Comparison of ENCODE assay signal across 14 cellular contexts in the genomic region with DNA sequence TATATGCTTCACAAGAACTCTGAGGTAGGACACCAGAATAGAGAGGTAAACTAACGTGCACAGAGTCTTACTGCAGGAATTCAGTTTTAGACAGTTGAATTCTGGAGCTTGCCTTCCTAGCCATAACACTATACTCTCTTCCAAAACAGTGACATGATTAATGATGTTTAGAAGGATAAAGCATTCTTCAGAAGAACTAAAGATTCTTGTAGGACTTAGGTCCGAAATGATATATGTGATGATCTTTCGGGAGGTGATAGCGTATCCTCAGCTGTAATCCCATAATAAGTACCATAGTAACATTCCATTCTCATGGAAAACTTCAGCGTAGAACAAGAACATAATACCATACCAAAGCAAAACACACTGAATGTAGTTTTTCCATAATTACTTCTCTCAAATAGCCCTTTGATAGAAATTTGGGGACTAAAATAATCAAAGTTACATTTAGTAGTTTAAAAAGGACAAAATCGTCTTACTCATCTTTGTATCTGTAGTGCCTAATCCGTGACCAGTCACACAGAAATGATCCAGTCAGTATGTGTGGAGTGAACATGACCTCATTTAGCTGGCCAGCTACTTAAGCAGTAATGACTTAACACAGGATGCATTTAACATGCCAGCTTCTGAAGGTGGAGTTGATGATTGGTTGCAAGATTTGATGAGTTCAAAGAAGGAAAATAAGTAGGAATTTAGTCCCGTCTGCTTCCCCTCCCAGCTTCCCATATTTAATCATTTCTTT. TPM values are rescaled to one million over a fixed set of nuclear protein-coding genes. Genes with fewer than 3 reads are reported as not detected.
DNase-seq lines count a peak whose midpoint lies in the region; ATAC-seq and TF ChIP-seq lines count a peak whose summit lies in the region.
"Had no signal": no experiment of that assay in that cellular context is flagged by ENCODE, and none has a peak within 500 bp of the region (broad histone marks: within the 10 kb centered on the region; RNA-seq: fewer than 3 reads in every experiment).

No MANE protein-coding gene starts in this region.

- CTCF ChIA-PET in HEK293T (lab: Yijun Ruan, JAX) = interaction anchor here (0.5 to 0.6 kb wide), 2 partner anchors 890 to 1249 kb away, joined by 3 read pairs; no protein-coding TSS in a partner anchor

- TF ChIP-seq CTCF in AG10803 (conservative IDR thresholded peaks at IDR 0.05; ENCODE audit: low read length) (no peak), choroid plexus epithelial cell (conservative IDR thresholded peaks at IDR 0.05; ENCODE audit: low read depth, low read length) (no peak), Peyer's patch (IDR thresholded peaks at IDR 0.05) (no peak)

- H3K27me3 ChIP-seq in Peyer's patch = no peaks in the 10 kb centered on the region
- H3K27me3 ChIP-seq: BLaER1, esophagus squamous epithelium had no signal

- no peaks in the 10 kb centered on the region for H3K9me3 ChIP-seq in Peyer's patch
- H3K9me3 ChIP-seq: BLaER1, esophagus squamous epithelium had no signal

- no peak overlapping the region for H3K27ac ChIP-seq in Peyer's patch
- H3K27ac ChIP-seq: BLaER1, esophagus squamous epithelium, parathyroid adenoma had no signal

- TF ChIP-seq POLR2A in Peyer's patch (IDR thresholded peaks at IDR 0.05) = no peak

- no peak for ATAC-seq in GM19467 (IDR thresholded peaks at IDR 0.05; ENCODE audit: unreplicated experiment)

- DNase-seq in AG10803 (ENCODE audit: low read depth) (peak; percentile 53), HEK293T (ENCODE audit: extremely low spot score) (no peak), choroid plexus epithelial cell (ENCODE audit: low read depth) (peak; percentile 30), kidney tubule cell (ENCODE audit: low spot score) (peak; percentile 56), HuH-7.5 (ENCODE audit: low spot score) (no peak), Peyer's patch (no peak), NCI-H146 treated with DMSO at 0.1 percent for 48 hours (lab: John Stamatoyannopoulos, UW; ENCODE audit: unreplicated experiment) (no peak)
- DNase-seq: activated CD8-positive, alpha-beta memory T cell treated with anti-CD3 and anti-CD28 coated beads, Interleukin-2, amount 50 U/mL, for 48 hours; activated naive CD4-positive, alpha-beta T cell treated with anti-CD3 and anti-CD28 coated beads, Interleukin-2, amount 50 U/mL, for 16 hours; esophagus squamous epithelium; NCI-H2107 had no signal

- POLR2A ChIA-PET in HEK293T (lab: Yijun Ruan, JAX) = no interaction called here

- H3K4me1 ChIP-seq in Peyer's patch = no peaks in the 10 kb centered on the region
- H3K4me1 ChIP-seq: BLaER1, esophagus squamous epithelium, parathyroid adenoma had no signal

- no peaks in the 10 kb centered on the region for H3K36me3 ChIP-seq in Peyer's patch

- no peak overlapping the region for H3K4me3 ChIP-seq in AG10803 (ENCODE audit: low read length)
- H3K4me3 ChIP-seq in choroid plexus epithelial cell (ENCODE audit: low read depth, low read length) = no peak overlapping the region
- no peak overlapping the region for H3K4me3 ChIP-seq in Peyer's patch
- H3K4me3 ChIP-seq: BLaER1, esophagus squamous epithelium had no signal

TF ChIP-seq in HEK293T, 16 proteins besides CTCF, POLR2A, EP300 and RAD21:
- TF ChIP-seq FOXA1 (IDR thresholded peaks at IDR 0.05) (no peak), CTBP1 (IDR thresholded peaks at IDR 0.05; ENCODE audit: borderline replicate concordance) (no peak), TARDBP (IDR thresholded peaks at IDR 0.05) (no peak), ELF4 (IDR thresholded peaks at IDR 0.05) (no peak), NFRKB (IDR thresholded peaks at IDR 0.05) (no peak), FOXM1 (IDR thresholded peaks at IDR 0.05; ENCODE audit: borderline replicate concordance) (no peak), BHLHE40 (IDR thresholded peaks at IDR 0.05; ENCODE audit: borderline replicate concordance) (no peak)
- TF ChIP-seq, protein P1, sequence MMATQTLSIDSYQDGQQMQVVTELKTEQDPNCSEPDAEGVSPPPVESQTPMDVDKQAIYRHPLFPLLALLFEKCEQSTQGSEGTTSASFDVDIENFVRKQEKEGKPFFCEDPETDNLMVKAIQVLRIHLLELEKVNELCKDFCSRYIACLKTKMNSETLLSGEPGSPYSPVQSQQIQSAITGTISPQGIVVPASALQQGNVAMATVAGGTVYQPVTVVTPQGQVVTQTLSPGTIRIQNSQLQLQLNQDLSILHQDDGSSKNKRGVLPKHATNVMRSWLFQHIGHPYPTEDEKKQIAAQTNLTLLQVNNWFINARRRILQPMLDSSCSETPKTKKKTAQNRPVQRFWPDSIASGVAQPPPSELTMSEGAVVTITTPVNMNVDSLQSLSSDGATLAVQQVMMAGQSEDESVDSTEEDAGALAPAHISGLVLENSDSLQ (IDR thresholded peaks at IDR 0.05) = 0 out of 2 replicates have a peak, but pooled peaks have one; percentile 29

RNA-seq across cellular contexts. Expression of a gene that starts 38.4 kb away (rescaled TPM):
- total RNA-seq in Peyer's patch = 100 to 1,000 TPM in 1 of 4 donors, 10 to 100 TPM in 3; 21.0 to 159 (median 36.4) TPM

RNA-seq across cellular contexts. Expression of a gene that starts 38.6 kb away (rescaled TPM):
- total RNA-seq in Peyer's patch = 10 to 100 TPM; 12.9 to 29.7 (median 19.3) TPM

Comparison
In these comparisons a context has a peak if more than half of its experiments do, and no peak if none do; other contexts are left out.
1. DNase-seq: peak in AG10803 (single experiment), choroid plexus epithelial cell (single experiment) and kidney tubule cell (single experiment); none in HEK293T (single experiment), HuH-7.5 (single experiment), Peyer's patch (0 of 3) and NCI-H146 treated with DMSO at 0.1 percent for 48 hours (single experiment).